ENCODE assay signal across 9 cellular contexts in the genomic region with DNA sequence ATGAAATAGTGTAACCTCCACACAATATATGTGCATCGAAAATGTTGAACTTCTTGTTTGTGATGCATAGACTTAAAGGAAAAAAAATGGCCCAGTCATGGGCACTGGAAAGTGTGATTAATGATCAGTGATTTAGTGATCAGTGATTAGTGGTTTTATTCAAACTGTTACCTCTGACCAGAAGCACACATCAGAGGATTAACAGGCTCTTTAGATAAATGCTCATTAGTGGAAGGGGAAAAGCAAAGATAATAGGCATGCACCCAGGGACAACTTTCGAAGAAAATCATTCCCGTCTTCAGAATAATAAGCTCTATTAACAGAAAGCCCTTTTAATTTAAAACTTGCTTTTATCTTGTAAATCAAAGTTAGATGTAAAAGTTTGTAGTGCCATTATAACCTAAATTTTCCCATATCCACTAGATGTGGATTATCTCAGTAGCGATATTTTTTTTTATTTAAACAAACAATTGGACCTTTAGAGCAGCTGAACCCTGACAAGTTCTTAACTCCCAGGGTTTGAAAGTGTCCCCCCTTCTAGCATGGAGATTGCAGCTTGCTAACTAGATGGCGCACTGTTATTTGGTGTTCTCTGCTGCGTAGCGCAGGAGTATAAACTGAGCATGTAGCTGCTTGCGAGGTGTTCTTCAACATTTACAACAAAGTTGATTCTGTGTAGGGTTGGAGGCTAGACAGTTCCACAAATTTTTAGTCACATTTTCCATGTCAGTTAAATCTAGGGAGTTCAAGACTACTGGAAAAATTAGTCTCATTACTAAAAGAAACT. TPM values are rescaled to one million over a fixed set of nuclear protein-coding genes. Genes with fewer than 3 reads are reported as not detected.
DNase-seq lines count a peak whose midpoint lies in the region; ATAC-seq, FAIRE-seq and TF ChIP-seq lines count a peak whose summit lies in the region.
"Had no signal": no experiment of that assay in that cellular context is flagged by ENCODE, and none has a peak within 500 bp of the region (broad histone marks: within the 10 kb centered on the region; RNA-seq: fewer than 3 reads in every experiment).

A gene with protein sequence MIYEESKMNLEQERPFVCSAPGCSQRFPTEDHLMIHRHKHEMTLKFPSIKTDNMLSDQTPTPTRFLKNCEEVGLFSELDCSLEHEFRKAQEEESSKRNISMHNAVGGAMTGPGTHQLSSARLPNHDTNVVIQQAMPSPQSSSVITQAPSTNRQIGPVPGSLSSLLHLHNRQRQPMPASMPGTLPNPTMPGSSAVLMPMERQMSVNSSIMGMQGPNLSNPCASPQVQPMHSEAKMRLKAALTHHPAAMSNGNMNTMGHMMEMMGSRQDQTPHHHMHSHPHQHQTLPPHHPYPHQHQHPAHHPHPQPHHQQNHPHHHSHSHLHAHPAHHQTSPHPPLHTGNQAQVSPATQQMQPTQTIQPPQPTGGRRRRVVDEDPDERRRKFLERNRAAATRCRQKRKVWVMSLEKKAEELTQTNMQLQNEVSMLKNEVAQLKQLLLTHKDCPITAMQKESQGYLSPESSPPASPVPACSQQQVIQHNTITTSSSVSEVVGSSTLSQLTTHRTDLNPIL (plus strand): TSS at position 643 of the 787 bp plus-strand sequence. CDS start 397 bp downstream, outside the sequence.

- peak within 1 kb of the TSS; percentile 82 for H3K4me3 Mint-ChIP-seq in activated naive CD8-positive, alpha-beta T cell

- ATAC-seq in GM18868 (IDR thresholded peaks at IDR 0.05; ENCODE audit: unreplicated experiment), result no peak

- peaks cover 29% of the 10 kb centered on the region for H3K27me3 Mint-ChIP-seq in activated naive CD8-positive, alpha-beta T cell

- no peaks in the 10 kb centered on the region for H3K9me3 Mint-ChIP-seq in activated naive CD8-positive, alpha-beta T cell (ENCODE audit: low read depth)

- TF ChIP-seq POLR2A in suprapubic skin (IDR thresholded peaks at IDR 0.05), result no peak

- peaks cover 33% of the 10 kb centered on the region for H3K4me1 Mint-ChIP-seq in activated naive CD8-positive, alpha-beta T cell (ENCODE audit: low read depth)

- DNase-seq in NCI-H1092 treated with DMSO at 0.1 percent for 48 hours (lab: John Stamatoyannopoulos, UW), result peak; percentile 22
- DNase-seq in NCI-H1092 (lab: John Stamatoyannopoulos, UW), result no peak
- no peak for DNase-seq in suprapubic skin (ENCODE audit: low spot score in 2 of 2)
- no peak for DNase-seq in stimulated activated naive CD4-positive, alpha-beta T cell (lab: John Stamatoyannopoulos, UW)
- no peak for DNase-seq in COLO829 (ENCODE audit: low spot score)
- DNase-seq: activated CD4-positive, alpha-beta T cell treated with anti-CD3 and anti-CD28 coated beads for 4 hours had no signal

- H3K27ac ChIP-seq in suprapubic skin, result peak within 1 kb of the TSS; percentile 50

- no peaks in the 10 kb centered on the region for H3K36me3 ChIP-seq in suprapubic skin

- H3K27ac Mint-ChIP-seq in activated naive CD8-positive, alpha-beta T cell, result no peak within 1 kb of the TSS

- TF ChIP-seq CTCF in suprapubic skin (IDR thresholded peaks at IDR 0.05), result no peak

- no peaks in the 10 kb centered on the region for H3K9me3 ChIP-seq in suprapubic skin

- WGBS in suprapubic skin, result 46% methylated on average over 8 of the region's 8 CpGs

- FAIRE-seq in islet of Langerhans (lab: Jason Lieb, UNC), result peak; percentile 58

- H3K36me3 Mint-ChIP-seq in activated naive CD8-positive, alpha-beta T cell, result no peaks in the 10 kb centered on the region

- TF ChIP-seq EP300 in suprapubic skin (IDR thresholded peaks at IDR 0.05), result no peak

- H3K4me3 ChIP-seq in suprapubic skin, result peak within 1 kb of the TSS; percentile 60

- H3K4me1 ChIP-seq in suprapubic skin, result peaks cover 41% of the 10 kb centered on the region

- H3K27me3 ChIP-seq in suprapubic skin, result peaks cover 47% of the 10 kb centered on the region

RNA-seq across cellular contexts. Expression of the gene that starts here (rescaled TPM):
- total RNA-seq in suprapubic skin, result 10 to 100 TPM in 2 of 4 donors, 1 to 10 TPM in 2; 6.2 to 12.1 (median 10.0) TPM
